Comparison of ENCODE assay signal across 2 cellular contexts in the genomic region with DNA sequence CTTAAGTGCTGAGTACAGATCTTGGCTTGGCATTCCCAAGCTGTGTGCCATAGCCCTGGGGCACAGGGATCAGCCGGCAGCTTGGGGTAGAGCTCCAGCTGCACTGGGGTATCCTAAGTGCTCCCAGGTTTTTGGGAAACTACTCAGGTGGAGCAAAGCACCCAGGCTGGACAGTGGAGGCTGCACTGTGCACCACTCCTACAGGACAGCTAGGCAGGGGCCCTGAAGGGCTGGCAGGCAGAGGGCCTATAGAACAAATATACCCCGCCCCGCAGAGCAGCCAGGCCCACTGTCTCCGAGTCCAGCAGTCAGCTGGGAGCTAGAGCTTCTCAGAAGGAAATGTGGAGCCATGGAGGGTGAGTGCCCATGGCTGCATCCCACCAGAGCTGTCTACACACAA.
TF ChIP-seq lines count a peak whose summit lies in the region.

No MANE protein-coding gene starts in this region.

TF ChIP-seq in IMR-90, 13 proteins besides CTCF, POLR2A, EP300 and RAD21:
- TF ChIP-seq RFX5 (IDR thresholded peaks at IDR 0.05; ENCODE audit: low read depth, low read length) (no peak), NFE2L2 (IDR thresholded peaks at IDR 0.05; ENCODE audit: low read depth, low read length) (no peak), USF2 (IDR thresholded peaks at IDR 0.05; ENCODE audit: low read depth, low read length) (no peak), MXI1 (IDR thresholded peaks at IDR 0.05; ENCODE audit: borderline replicate concordance, low read depth, low read length) (no peak), SMC3 (IDR thresholded peaks at IDR 0.05; ENCODE audit: low read depth, low read length) (no peak), MAZ (IDR thresholded peaks at IDR 0.05; ENCODE audit: borderline replicate concordance, low read depth, low read length) (no peak)
TF ChIP-seq in IMR-90: peak in this region for 0.

TF ChIP-seq in WTC11, 78 proteins besides CTCF, POLR2A, EP300 and RAD21:
- TF ChIP-seq, protein P1, sequence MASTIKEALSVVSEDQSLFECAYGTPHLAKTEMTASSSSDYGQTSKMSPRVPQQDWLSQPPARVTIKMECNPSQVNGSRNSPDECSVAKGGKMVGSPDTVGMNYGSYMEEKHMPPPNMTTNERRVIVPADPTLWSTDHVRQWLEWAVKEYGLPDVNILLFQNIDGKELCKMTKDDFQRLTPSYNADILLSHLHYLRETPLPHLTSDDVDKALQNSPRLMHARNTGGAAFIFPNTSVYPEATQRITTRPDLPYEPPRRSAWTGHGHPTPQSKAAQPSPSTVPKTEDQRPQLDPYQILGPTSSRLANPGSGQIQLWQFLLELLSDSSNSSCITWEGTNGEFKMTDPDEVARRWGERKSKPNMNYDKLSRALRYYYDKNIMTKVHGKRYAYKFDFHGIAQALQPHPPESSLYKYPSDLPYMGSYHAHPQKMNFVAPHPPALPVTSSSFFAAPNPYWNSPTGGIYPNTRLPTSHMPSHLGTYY (CRISPR knock-in tag; IDR thresholded peaks at IDR 0.05): no peak
- TF ChIP-seq GTF2I (CRISPR knock-in tag; conservative IDR thresholded peaks at IDR 0.05): no peak
- TF ChIP-seq SOX15 (CRISPR knock-in tag; IDR thresholded peaks at IDR 0.05): no peak
- TF ChIP-seq ATF3 (CRISPR knock-in tag; conservative IDR thresholded peaks at IDR 0.05): no peak
- TF ChIP-seq E2F4 (CRISPR knock-in tag; IDR thresholded peaks at IDR 0.05; ENCODE audit: borderline replicate concordance, low read depth): no peak
- TF ChIP-seq ELF4 (CRISPR knock-in tag; IDR thresholded peaks at IDR 0.05; ENCODE audit: low read depth): no peak
- TF ChIP-seq, protein P2, sequence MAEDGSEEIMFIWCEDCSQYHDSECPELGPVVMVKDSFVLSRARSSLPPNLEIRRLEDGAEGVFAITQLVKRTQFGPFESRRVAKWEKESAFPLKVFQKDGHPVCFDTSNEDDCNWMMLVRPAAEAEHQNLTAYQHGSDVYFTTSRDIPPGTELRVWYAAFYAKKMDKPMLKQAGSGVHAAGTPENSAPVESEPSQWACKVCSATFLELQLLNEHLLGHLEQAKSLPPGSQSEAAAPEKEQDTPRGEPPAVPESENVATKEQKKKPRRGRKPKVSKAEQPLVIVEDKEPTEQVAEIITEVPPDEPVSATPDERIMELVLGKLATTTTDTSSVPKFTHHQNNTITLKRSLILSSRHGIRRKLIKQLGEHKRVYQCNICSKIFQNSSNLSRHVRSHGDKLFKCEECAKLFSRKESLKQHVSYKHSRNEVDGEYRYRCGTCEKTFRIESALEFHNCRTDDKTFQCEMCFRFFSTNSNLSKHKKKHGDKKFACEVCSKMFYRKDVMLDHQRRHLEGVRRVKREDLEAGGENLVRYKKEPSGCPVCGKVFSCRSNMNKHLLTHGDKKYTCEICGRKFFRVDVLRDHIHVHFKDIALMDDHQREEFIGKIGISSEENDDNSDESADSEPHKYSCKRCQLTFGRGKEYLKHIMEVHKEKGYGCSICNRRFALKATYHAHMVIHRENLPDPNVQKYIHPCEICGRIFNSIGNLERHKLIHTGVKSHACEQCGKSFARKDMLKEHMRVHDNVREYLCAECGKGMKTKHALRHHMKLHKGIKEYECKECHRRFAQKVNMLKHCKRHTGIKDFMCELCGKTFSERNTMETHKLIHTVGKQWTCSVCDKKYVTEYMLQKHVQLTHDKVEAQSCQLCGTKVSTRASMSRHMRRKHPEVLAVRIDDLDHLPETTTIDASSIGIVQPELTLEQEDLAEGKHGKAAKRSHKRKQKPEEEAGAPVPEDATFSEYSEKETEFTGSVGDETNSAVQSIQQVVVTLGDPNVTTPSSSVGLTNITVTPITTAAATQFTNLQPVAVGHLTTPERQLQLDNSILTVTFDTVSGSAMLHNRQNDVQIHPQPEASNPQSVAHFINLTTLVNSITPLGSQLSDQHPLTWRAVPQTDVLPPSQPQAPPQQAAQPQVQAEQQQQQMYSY (CRISPR knock-in tag; IDR thresholded peaks at IDR 0.05): no peak
- no peak for TF ChIP-seq TEAD1 (CRISPR knock-in tag; IDR thresholded peaks at IDR 0.05)
- TF ChIP-seq FOXK1 (CRISPR knock-in tag; IDR thresholded peaks at IDR 0.05): no peak
- TF ChIP-seq MXD4 (CRISPR knock-in tag; IDR thresholded peaks at IDR 0.05; ENCODE audit: borderline replicate concordance): no peak
- no peak for TF ChIP-seq ARID4B (CRISPR knock-in tag; IDR thresholded peaks at IDR 0.05; ENCODE audit: borderline replicate concordance)
- no peak for TF ChIP-seq GABPB1 (CRISPR knock-in tag; IDR thresholded peaks at IDR 0.05)
- TF ChIP-seq OVOL2 (CRISPR knock-in tag; IDR thresholded peaks at IDR 0.05; ENCODE audit: borderline replicate concordance): no peak
- TF ChIP-seq, protein P3, sequence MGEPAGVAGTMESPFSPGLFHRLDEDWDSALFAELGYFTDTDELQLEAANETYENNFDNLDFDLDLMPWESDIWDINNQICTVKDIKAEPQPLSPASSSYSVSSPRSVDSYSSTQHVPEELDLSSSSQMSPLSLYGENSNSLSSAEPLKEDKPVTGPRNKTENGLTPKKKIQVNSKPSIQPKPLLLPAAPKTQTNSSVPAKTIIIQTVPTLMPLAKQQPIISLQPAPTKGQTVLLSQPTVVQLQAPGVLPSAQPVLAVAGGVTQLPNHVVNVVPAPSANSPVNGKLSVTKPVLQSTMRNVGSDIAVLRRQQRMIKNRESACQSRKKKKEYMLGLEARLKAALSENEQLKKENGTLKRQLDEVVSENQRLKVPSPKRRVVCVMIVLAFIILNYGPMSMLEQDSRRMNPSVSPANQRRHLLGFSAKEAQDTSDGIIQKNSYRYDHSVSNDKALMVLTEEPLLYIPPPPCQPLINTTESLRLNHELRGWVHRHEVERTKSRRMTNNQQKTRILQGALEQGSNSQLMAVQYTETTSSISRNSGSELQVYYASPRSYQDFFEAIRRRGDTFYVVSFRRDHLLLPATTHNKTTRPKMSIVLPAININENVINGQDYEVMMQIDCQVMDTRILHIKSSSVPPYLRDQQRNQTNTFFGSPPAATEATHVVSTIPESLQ (CRISPR knock-in tag; IDR thresholded peaks at IDR 0.05): no peak
- TF ChIP-seq ZNF263 (CRISPR knock-in tag; IDR thresholded peaks at IDR 0.05; ENCODE audit: low read depth): no peak
- TF ChIP-seq NR3C1 (CRISPR knock-in tag; conservative IDR thresholded peaks at IDR 0.05; ENCODE audit: low read depth): no peak
- no peak for TF ChIP-seq AFF4 (CRISPR knock-in tag; IDR thresholded peaks at IDR 0.05; ENCODE audit: borderline replicate concordance)
- no peak for TF ChIP-seq NR2C2 (CRISPR knock-in tag; IDR thresholded peaks at IDR 0.05)
- no peak for TF ChIP-seq ZNF532 (CRISPR knock-in tag; IDR thresholded peaks at IDR 0.05; ENCODE audit: borderline replicate concordance)
- no peak for TF ChIP-seq NFYB (CRISPR knock-in tag; conservative IDR thresholded peaks at IDR 0.05; ENCODE audit: low read depth)
